ENCODE assay signal across 8 cellular contexts in genomic region chr7:123769371-123769770, GRCh38. TPM values are rescaled to one million over a fixed set of nuclear protein-coding genes. Genes with fewer than 3 reads are reported as not detected.
DNase-seq lines count a peak whose midpoint lies in the region; ATAC-seq and TF ChIP-seq lines count a peak whose summit lies in the region.

No MANE protein-coding gene starts in this region.

- no peak overlapping the region for H3K27ac Mint-ChIP-seq in activated naive CD8-positive, alpha-beta T cell treated with anti-CD3 and anti-CD28 coated beads, Interleukin-2, amount 50 U/mL, for 24 hours

- no peak overlapping the region for H3K4ac ChIP-seq in IMR-90 (ENCODE audit: low read depth, low read length)

- H2AFZ ChIP-seq in IMR-90 (replicated peaks; ENCODE audit: low read length, poor library complexity), result no peak overlapping the region

- no peak overlapping the region for H4K8ac ChIP-seq in IMR-90 (ENCODE audit: low read depth in 2 of 2, low read length in 2 of 2)

- no peak overlapping the region for H3K4me3 Mint-ChIP-seq in activated naive CD8-positive, alpha-beta T cell treated with anti-CD3 and anti-CD28 coated beads, Interleukin-2, amount 50 U/mL, for 24 hours

- H3K36me3 Mint-ChIP-seq in activated naive CD8-positive, alpha-beta T cell treated with anti-CD3 and anti-CD28 coated beads, Interleukin-2, amount 50 U/mL, for 24 hours (ENCODE audit: low read depth), result peaks cover 2% of the 10 kb centered on the region

- TF ChIP-seq CTCF in IMR-90 (conservative IDR thresholded peaks at IDR 0.05; ENCODE audit: low read depth, low read length) (no peak), astrocyte of the spinal cord (IDR thresholded peaks at IDR 0.05; ENCODE audit: low read depth, low read length) (no peak)

- no peak overlapping the region for H2AK9ac ChIP-seq in IMR-90 (replicated peaks; ENCODE audit: low read depth, low read length, poor library complexity)

- no peak for ATAC-seq in IMR-90 (ENCODE audit: low read depth)
- no peak for ATAC-seq in HG02623 (IDR thresholded peaks at IDR 0.05; ENCODE audit: unreplicated experiment)
- no peak for ATAC-seq in activated naive CD8-positive, alpha-beta T cell treated with anti-CD3 and anti-CD28 coated beads, Interleukin-2, amount 50 U/mL, for 24 hours

- H2AK5ac ChIP-seq in IMR-90 (ENCODE audit: low read depth, low read length), result no peak overlapping the region

- in situ Hi-C loops in IMR-90 (cut with MboI; ENCODE audit: low sequenced_read_pairs), result no loop called here
- in situ Hi-C loops in astrocyte of the spinal cord (cut with HindIII; ENCODE audit: low sequenced_read_pairs), result no loop called here

- no peak overlapping the region for H4K91ac ChIP-seq in IMR-90 (ENCODE audit: insufficient read depth, low read depth, low read length)

- H2BK5ac ChIP-seq in IMR-90 (ENCODE audit: low read depth, low read length, poor library complexity, severe bottlenecking), result no peak overlapping the region

- H3K23ac ChIP-seq in IMR-90 (ENCODE audit: low read depth, low read length), result no peak overlapping the region

- H3K27me3 Mint-ChIP-seq in activated naive CD8-positive, alpha-beta T cell treated with anti-CD3 and anti-CD28 coated beads, Interleukin-2, amount 50 U/mL, for 24 hours, result peaks cover 13% of the 10 kb centered on the region

- H3K14ac ChIP-seq in IMR-90 (replicated peaks; ENCODE audit: low read depth, low read length), result no peak overlapping the region

- no peak overlapping the region for H2BK15ac ChIP-seq in IMR-90 (ENCODE audit: low read depth, low read length)

- no peaks in the 10 kb centered on the region for H3K9me3 Mint-ChIP-seq in activated naive CD8-positive, alpha-beta T cell treated with anti-CD3 and anti-CD28 coated beads, Interleukin-2, amount 50 U/mL, for 24 hours

- intact Hi-C loops in IMR-90 (cut with micrococcal nuclease), result no loop called here

- H3K56ac ChIP-seq in IMR-90 (ENCODE audit: extremely low read depth, insufficient read depth, low read length), result no peak overlapping the region

- no peak overlapping the region for H3K18ac ChIP-seq in IMR-90 (ENCODE audit: low read depth, low read length)

- H3K9me3 ChIP-seq in IMR-90 (ENCODE audit: control insufficient read depth, insufficient read depth, low read length), result no peaks in the 10 kb centered on the region

- no peaks in the 10 kb centered on the region for H3K9me1 ChIP-seq in IMR-90 (ENCODE audit: insufficient read depth, low read length)

- CTCF ChIA-PET in IMR-90 (lab: Yijun Ruan, JAX), result interaction anchor here (0.6 to 0.8 kb wide), 2 partner anchors 60 to 493 kb away, joined by 3 read pairs; no protein-coding TSS in a partner anchor

- H3K27ac ChIP-seq in IMR-90 (ENCODE audit: insufficient read depth, low read length), result no peak overlapping the region

- no peak overlapping the region for H2BK120ac ChIP-seq in IMR-90 (ENCODE audit: low read depth, low read length)

- dilution Hi-C loops in IMR-90 (cut with HindIII; ENCODE audit: low sequenced_read_pairs, unreplicated experiment), result no loop called here

- no peak overlapping the region for H3K4me2 ChIP-seq in IMR-90 (ENCODE audit: low read depth, low read length)

- no peak overlapping the region for H2BK20ac ChIP-seq in IMR-90 (ENCODE audit: low read depth, low read length)

- no TSS peak for BruUV-seq in IMR-90 (replicated peaks; lab: Mats Ljungman, UMichigan)

- no peaks in the 10 kb centered on the region for H4K20me1 ChIP-seq in IMR-90 (ENCODE audit: insufficient read depth, low read length)

- H3K4me3 ChIP-seq in IMR-90 (ENCODE audit: insufficient read depth, low read depth, low read length) (no peak overlapping the region), astrocyte of the spinal cord (ENCODE audit: low read depth, low read length) (no peak overlapping the region)

- POLR2A ChIA-PET in IMR-90 (lab: Charles Lee; ENCODE audit: unreplicated experiment), result no interaction called here

- peaks cover 7% of the 10 kb centered on the region for H3K4me1 Mint-ChIP-seq in activated naive CD8-positive, alpha-beta T cell treated with anti-CD3 and anti-CD28 coated beads, Interleukin-2, amount 50 U/mL, for 24 hours

- H3K4me1 ChIP-seq in IMR-90 (ENCODE audit: control insufficient read depth, insufficient read depth, low read length), result no peaks in the 10 kb centered on the region

- no peak for TF ChIP-seq RAD21 in IMR-90 (IDR thresholded peaks at IDR 0.05; ENCODE audit: low read length)

- DNase-seq in AG20443 (ENCODE audit: low spot score), result peak; percentile 27
- DNase-seq in IMR-90, result peak; percentile 5
- DNase-seq in astrocyte of the spinal cord (ENCODE audit: low read depth, low spot score), result peak; percentile 67
- peak; percentile 92 for DNase-seq in kidney tubule cell (ENCODE audit: low spot score)
- DNase-seq in kidney glomerular epithelial cell (lab: John Stamatoyannopoulos, UW), result no peak
- no peak for DNase-seq in activated gamma-delta T cell treated with Interleukin-2 at 50 U/mL for 16 hours
- DNase-seq in activated naive CD8-positive, alpha-beta T cell treated with anti-CD3 and anti-CD28 coated beads, Interleukin-2, amount 50 U/mL, for 24 hours, result no peak

- WGBS in IMR-90 (ENCODE audit: extremely low coverage in 2 of 2, insufficient read length in 1 of 2), 2 experiments, result no CpG with 5 or more reads among the region's 3 CpGs

- H3K36me3 ChIP-seq in IMR-90 (ENCODE audit: control insufficient read depth, insufficient read depth, low read length), result no peaks in the 10 kb centered on the region

- no peak for TF ChIP-seq POLR2A in IMR-90 (IDR thresholded peaks at IDR 0.05; ENCODE audit: low read depth, low read length)

- no peak overlapping the region for H3K9ac ChIP-seq in IMR-90 (ENCODE audit: low read depth, low read length)

- H3K27me3 ChIP-seq in IMR-90 (ENCODE audit: control insufficient read depth, insufficient read depth, low read length), result no peaks in the 10 kb centered on the region; the same call in 1 of the 2 replicates

- no peaks in the 10 kb centered on the region for H3K79me1 ChIP-seq in IMR-90 (ENCODE audit: low read depth in 1 of 2, low read length in 2 of 2)

- no peak overlapping the region for H4K5ac ChIP-seq in IMR-90 (ENCODE audit: low read depth, low read length)

TF ChIP-seq in IMR-90, 13 proteins besides CTCF, POLR2A, EP300 and RAD21:
- TF ChIP-seq MAZ (IDR thresholded peaks at IDR 0.05; ENCODE audit: borderline replicate concordance, low read depth, low read length) (no peak), CHD1 (IDR thresholded peaks at IDR 0.05; ENCODE audit: low read depth, low read length) (no peak)

RNA-seq across cellular contexts. Expression of gene WASL, which starts 20.6 kb away (rescaled TPM):
- 2.3 and 5.3 TPM in 2 replicates for total RNA-seq in IMR-90 (2012; rRNA removed)
- polyA plus RNA-seq in IMR-90 (2012; rRNA removed), result 7.4 and 7.9 TPM in 2 replicates
- 2.1 and 5.6 TPM in 2 replicates for polyA plus RNA-seq in IMR-90 (2012; cell fraction: cytosol; rRNA removed)
- polyA plus RNA-seq in IMR-90 (2012; cell fraction: nucleus; rRNA removed; ENCODE audit: low replicate concordance), result 3.5 and 7.3 TPM in 2 replicates

Comparison
In these comparisons a context has a peak if more than half of its experiments do, and no peak if none do; other contexts are left out.
1. DNase-seq: peak in AG20443 (single experiment), IMR-90 (single experiment), astrocyte of the spinal cord (single experiment) and kidney tubule cell (single experiment); none in kidney glomerular epithelial cell (single experiment), activated gamma-delta T cell treated with Interleukin-2 at 50 U/mL for 16 hours (single experiment) and activated naive CD8-positive, alpha-beta T cell treated with anti-CD3 and anti-CD28 coated beads, Interleukin-2, amount 50 U/mL, for 24 hours (single experiment).